In genomic region chr10:18665815-18666558, GRCh38 we compare ENCODE assay signal across 17 cellular contexts. TPM values are rescaled to one million over a fixed set of nuclear protein-coding genes. Genes with fewer than 3 reads are reported as not detected.
DNase-seq lines count a peak whose midpoint lies in the region; ATAC-seq, FAIRE-seq and TF ChIP-seq lines count a peak whose summit lies in the region.
"Had no signal": no experiment of that assay in that cellular context is flagged by ENCODE, and none has a peak within 500 bp of the region (broad histone marks: within the 10 kb centered on the region; RNA-seq: fewer than 3 reads in every experiment).

No MANE protein-coding gene starts in this region.

- 45% methylated on average over 3 of the region's 3 CpGs for WGBS in hepatocyte (ENCODE audit: low lambda C conversion rate, missing lambda C conversion rate)

- H4K20me1 ChIP-seq in hepatocyte (ENCODE audit: insufficient read depth, poor library complexity, severe bottlenecking): peaks cover 74% of the 10 kb centered on the region

- TF ChIP-seq POLR2A in breast epithelium (IDR thresholded peaks at IDR 0.05) (no peak), GM12892 (IDR thresholded peaks at IDR 0.05; ENCODE audit: low read depth, low read length) (no peak)

- H3K4me1 ChIP-seq in breast epithelium (peaks cover 0 to 1% of the 10 kb centered on the region in 2 donors), hepatocyte (ENCODE audit: insufficient read depth) (peaks cover 34% of the 10 kb centered on the region)

- no peak for FAIRE-seq in GM12892 (lab: Jason Lieb, UNC)
- FAIRE-seq: colon, urothelium cell line had no signal

- no peaks in the 10 kb centered on the region for H3K9me2 ChIP-seq in hepatocyte (replicated peaks; ENCODE audit: insufficient read depth)

- H3K4me3 Mint-ChIP-seq in MCF 10A (ENCODE audit: unreplicated experiment) (peak overlapping the region; percentile 16), T-cell (no peak overlapping the region)
- H3K4me3 Mint-ChIP-seq: activated T-cell treated with anti-CD3 and anti-CD28 coated beads, Interleukin-2, amount 50 U/mL, for 4 hours; nephron had no signal

- no TSS peak for BruUV-seq in MCF 10A (replicated peaks; lab: Mats Ljungman, UMichigan)

- H3K9me3 ChIP-seq in breast epithelium (no peaks in the 10 kb centered on the region), hepatocyte (ENCODE audit: low read depth) (no peaks in the 10 kb centered on the region)
- H3K9me3 ChIP-seq: MG63 had no signal

- H3K27me3 Mint-ChIP-seq in MCF 10A (ENCODE audit: insufficient read depth, unreplicated experiment) (no peaks in the 10 kb centered on the region), T-cell (no peaks in the 10 kb centered on the region)

- no peak for DNase-seq in MCF 10A (ENCODE audit: unreplicated experiment)
- DNase-seq in breast epithelium (ENCODE audit: low spot score in 2 of 2): no peak
- no peak for DNase-seq in hepatocyte (ENCODE audit: low spot score)
- DNase-seq in T-cell: no peak
- DNase-seq in GM12892 (ENCODE audit: insufficient read length): no peak
- DNase-seq in NCI-H1436 treated with DMSO at 0.1 percent for 48 hours (lab: John Stamatoyannopoulos, UW): no peak
- no peak for DNase-seq in SIG-M5 treated with dmso at 0.1 percent for 504 hours (lab: John Stamatoyannopoulos, UW; ENCODE audit: unreplicated experiment)
- DNase-seq: activated CD4-positive, alpha-beta T cell treated with anti-CD3 and anti-CD28 coated beads, Interleukin-2, amount 50 U/mL, for 1 hour; activated T-cell treated with anti-CD3 and anti-CD28 coated beads, Interleukin-2, amount 50 U/mL, for 4 hours; MG63; NCI-H2081; stimulated activated naive CD4-positive, alpha-beta T cell treated with Interleukin-2 at 50 U/mL for 16 hours; T-helper 9 cell had no signal

- peaks cover 100% of the 10 kb centered on the region for H3K79me2 ChIP-seq in hepatocyte

- CTCF ChIA-PET in MCF 10A (lab: Yijun Ruan, JAX) (interaction anchor here (0.5 to 0.6 kb wide), 4 partner anchors 8 to 973 kb away, joined by 3 to 4 read pairs (median 3); no protein-coding TSS in a partner anchor), T-cell (lab: Charles Lee) (interaction anchor here in 1 of 2 donors (0.9 to 1.3 kb wide), 3 partner anchors 12 to 22 kb away, joined by 3 to 5 read pairs (median 4); no protein-coding TSS in a partner anchor)

- POLR2A ChIA-PET in MCF 10A (lab: Yijun Ruan, JAX): interaction anchor here (0.7 to 3.9 kb wide), 8 partner anchors 7 to 1150 kb away, joined by 3 to 25 read pairs (median 8); partner anchors contain the start of genes ARL5B, NSUN6 and PLXDC2
- POLR2A ChIA-PET in T-cell (lab: Charles Lee): interaction anchor here (0.5 to 1.1 kb wide), 2 partner anchors 13 to 62 kb away, joined by 3 to 6 read pairs; no protein-coding TSS in a partner anchor

- peak; percentile 49 for ATAC-seq in SK-N-SH treated with all-trans-retinoic acid at 6 μM for 48 hours
- no peak for ATAC-seq in T-cell (replicated peaks in 1 of 4)
- ATAC-seq: activated T-cell treated with anti-CD3 and anti-CD28 coated beads, Interleukin-2, amount 50 U/mL, for 4 hours had no signal

- no peak overlapping the region for H3K27ac ChIP-seq in breast epithelium
- peak overlapping the region; percentile 12 for H3K27ac ChIP-seq in hepatocyte

- peak overlapping the region; percentile 33 for H3K4me2 ChIP-seq in hepatocyte

- no peak overlapping the region for H3K4me3 ChIP-seq in breast epithelium
- H3K4me3 ChIP-seq in hepatocyte: no peak overlapping the region
- H3K4me3 ChIP-seq: MG63 had no signal

- peak overlapping the region; percentile 74 for H3K27ac Mint-ChIP-seq in MCF 10A (ENCODE audit: low read depth, unreplicated experiment)
- no peak overlapping the region for H3K27ac Mint-ChIP-seq in T-cell
- H3K27ac Mint-ChIP-seq: nephron had no signal

- no peaks in the 10 kb centered on the region for H3K9me3 Mint-ChIP-seq in MCF 10A (ENCODE audit: unreplicated experiment)
- no peaks in the 10 kb centered on the region for H3K9me3 Mint-ChIP-seq in T-cell
- H3K9me3 Mint-ChIP-seq: activated T-cell treated with anti-CD3 and anti-CD28 coated beads, Interleukin-2, amount 50 U/mL, for 4 hours; nephron had no signal

- H3K4me1 Mint-ChIP-seq in MCF 10A (ENCODE audit: insufficient read depth, unreplicated experiment) (peaks cover 32% of the 10 kb centered on the region), T-cell (peaks cover 51 to 57% (median 57%) of the 10 kb centered on the region in 3 donors)

- peaks cover 33% of the 10 kb centered on the region for H3K36me3 Mint-ChIP-seq in MCF 10A (ENCODE audit: insufficient read depth, unreplicated experiment)
- peaks cover 20% of the 10 kb centered on the region for H3K36me3 Mint-ChIP-seq in T-cell

- no peaks in the 10 kb centered on the region for H3K36me3 ChIP-seq in breast epithelium
- H3K36me3 ChIP-seq in hepatocyte (replicated peaks; ENCODE audit: insufficient read depth, low read depth): no peaks in the 10 kb centered on the region

- H3K27me3 ChIP-seq in breast epithelium (no peaks in the 10 kb centered on the region), hepatocyte (no peaks in the 10 kb centered on the region)
- H3K27me3 ChIP-seq: MG63 had no signal

- H2AFZ ChIP-seq in hepatocyte: no peak overlapping the region

- TF ChIP-seq CTCF in MCF 10A (IDR thresholded peaks at IDR 0.05; ENCODE audit: unreplicated experiment) (no peak), breast epithelium (IDR thresholded peaks at IDR 0.05) (no peak), hepatocyte (IDR thresholded peaks at IDR 0.05; ENCODE audit: poor library complexity) (no peak)

- intact Hi-C loops in MCF 10A (cut with micrococcal nuclease): no loop called here
- intact Hi-C loops in breast epithelium (cut with DNase I; ENCODE audit: low total_unique reads): no loop called here

TF ChIP-seq in SK-N-SH treated with all-trans-retinoic acid at 6 μM for 48 hours, 23 proteins besides CTCF, POLR2A, EP300 and RAD21:
- TF ChIP-seq RARB (CRISPR knock-in tag; IDR thresholded peaks at IDR 0.05) (no peak), PATZ1 (CRISPR knock-in tag; IDR thresholded peaks at IDR 0.05; ENCODE audit: borderline replicate concordance) (no peak), OSR1 (CRISPR knock-in tag; IDR thresholded peaks at IDR 0.05) (no peak), ZNF8 (CRISPR knock-in tag; IDR thresholded peaks at IDR 0.05) (no peak), ISL1 (CRISPR knock-in tag; IDR thresholded peaks at IDR 0.05) (no peak), POU6F1 (CRISPR knock-in tag; IDR thresholded peaks at IDR 0.05; ENCODE audit: borderline replicate concordance, low read depth) (no peak), TCF4 (CRISPR knock-in tag; IDR thresholded peaks at IDR 0.05; ENCODE audit: borderline replicate concordance) (no peak), ARNTL (CRISPR knock-in tag; IDR thresholded peaks at IDR 0.05; ENCODE audit: borderline replicate concordance, low read depth) (no peak), ZFP30 (CRISPR knock-in tag; IDR thresholded peaks at IDR 0.05) (no peak), CSDC2 (CRISPR knock-in tag; IDR thresholded peaks at IDR 0.05) (no peak)

RNA-seq across cellular contexts. Expression of gene ARL5B, which starts 6.8 kb away (rescaled TPM):
- 22.0 and 23.1 TPM in 2 replicates for total RNA-seq in MCF 10A (2022)
- 10 to 100 TPM in 2 of 3 donors, 1 to 10 TPM in 1; 7.8 to 23.6 (median 15.4) TPM for total RNA-seq in breast epithelium
- total RNA-seq in hepatocyte: 90.5 and 95.2 TPM in 2 replicates
- 20.5 and 21.5 TPM in 2 replicates for polyA plus RNA-seq in hepatocyte
- 10 to 100 TPM in 3 of 5 donors, 1 to 10 TPM in 2; 9.7 to 14.9 (median 10.4) TPM for total RNA-seq in T-cell
- 8.5 TPM for polyA plus RNA-seq in GM12892 (2012; ENCODE audit: missing spikeins)

RNA-seq across cellular contexts. Expression of gene NSUN6, which starts 14.6 kb away (rescaled TPM):
- total RNA-seq in MCF 10A (2022) (16.0 and 16.2 TPM in 2 replicates), breast epithelium (10 to 100 TPM; 11.8 to 28.4 (median 18.0) TPM), hepatocyte (14.6 and 18.9 TPM in 2 replicates), T-cell (10 to 100 TPM; 24.6 to 34.5 (median 32.4) TPM)
- polyA plus RNA-seq in hepatocyte: 12.2 and 12.3 TPM in 2 replicates
- 13.6 TPM for polyA plus RNA-seq in GM12892 (2012; ENCODE audit: missing spikeins)
